In genomic region chr19:15550847-15551182, GRCh38 we compare ENCODE assay signal across 1 cellular context.
A peak's percentile ranks its signal among the peaks of the same experiment; 100 is the strongest.
TF ChIP-seq lines count a peak whose summit lies in the region.

No MANE protein-coding gene starts in this region.

TF ChIP-seq in HepG2, 621 proteins besides CTCF, POLR2A, EP300 and RAD21 (continued from another document and continues in another):
- TF ChIP-seq ZBTB4 (CRISPR knock-in tag; IDR thresholded peaks at IDR 0.05; ENCODE audit: borderline replicate concordance) (no peak), ATF7 (IDR thresholded peaks at IDR 0.05) (no peak), ATF7 (CRISPR knock-in tag; IDR thresholded peaks at IDR 0.05) (no peak), RFX1 (IDR thresholded peaks at IDR 0.05) (no peak), MBD4 (IDR thresholded peaks at IDR 0.05; ENCODE audit: borderline replicate concordance, low read length) (no peak), ZNF224 (CRISPR knock-in tag; IDR thresholded peaks at IDR 0.05) (no peak), ZNF543 (CRISPR knock-in tag; IDR thresholded peaks at IDR 0.05) (no peak), RAD51 (IDR thresholded peaks at IDR 0.05; ENCODE audit: borderline replicate concordance) (no peak), MAFG (CRISPR knock-in tag; IDR thresholded peaks at IDR 0.05) (no peak), EZH2 (conservative IDR thresholded peaks at IDR 0.05; ENCODE audit: low read depth, low read length) (no peak), CREB3 (CRISPR knock-in tag; IDR thresholded peaks at IDR 0.05) (no peak), ZNF276 (CRISPR knock-in tag; IDR thresholded peaks at IDR 0.05; ENCODE audit: low read depth) (no peak), ZSCAN21 (CRISPR knock-in tag; IDR thresholded peaks at IDR 0.05; ENCODE audit: borderline replicate concordance) (no peak), RFXAP (CRISPR knock-in tag; IDR thresholded peaks at IDR 0.05; ENCODE audit: borderline replicate concordance) (0 out of 2 replicates have a peak, but pooled peaks have one; percentile 8), ZNF550 (CRISPR knock-in tag; IDR thresholded peaks at IDR 0.05; ENCODE audit: borderline replicate concordance) (no peak), ZNF501 (CRISPR knock-in tag; IDR thresholded peaks at IDR 0.05) (no peak), KDM6A (CRISPR knock-in tag; IDR thresholded peaks at IDR 0.05; ENCODE audit: low read depth) (no peak), ZC3H13 (CRISPR knock-in tag; IDR thresholded peaks at IDR 0.05) (no peak), PBX2 (CRISPR knock-in tag; IDR thresholded peaks at IDR 0.05) (no peak), BORCS8-MEF2B (CRISPR knock-in tag; IDR thresholded peaks at IDR 0.05) (peak; percentile 56; the same call in 1 of the 2 replicates), ZBTB49 (CRISPR knock-in tag; IDR thresholded peaks at IDR 0.05; ENCODE audit: borderline replicate concordance) (no peak), KIAA2018 (CRISPR knock-in tag; IDR thresholded peaks at IDR 0.05; ENCODE audit: borderline replicate concordance) (no peak), NCOA2 (CRISPR knock-in tag; IDR thresholded peaks at IDR 0.05) (no peak), ZNF572 (CRISPR knock-in tag; IDR thresholded peaks at IDR 0.05) (0 out of 2 replicates have a peak, but pooled peaks have one; percentile 20), ZFP90 (CRISPR knock-in tag; IDR thresholded peaks at IDR 0.05; ENCODE audit: borderline replicate concordance) (no peak), TCF7 (IDR thresholded peaks at IDR 0.05; ENCODE audit: low read depth) (no peak), ARNTL (CRISPR knock-in tag; IDR thresholded peaks at IDR 0.05) (no peak), STAT6 (CRISPR knock-in tag; IDR thresholded peaks at IDR 0.05; ENCODE audit: borderline replicate concordance) (no peak), RBAK (CRISPR knock-in tag; IDR thresholded peaks at IDR 0.05) (no peak), MXD3 (CRISPR knock-in tag; IDR thresholded peaks at IDR 0.05) (0 out of 2 replicates have a peak, but pooled peaks have one; percentile 6), ZNF740 (CRISPR knock-in tag; IDR thresholded peaks at IDR 0.05) (no peak), ZBTB14 (CRISPR knock-in tag; IDR thresholded peaks at IDR 0.05) (no peak), ZFAT (CRISPR knock-in tag; conservative IDR thresholded peaks at IDR 0.05) (no peak), DDIT3 (CRISPR knock-in tag; IDR thresholded peaks at IDR 0.05) (no peak)
